23 cellular contexts compared by ENCODE assay signal in genomic region chrX:789096-789495, GRCh38.
"Had no signal": no experiment of that assay in that cellular context is flagged by ENCODE, and none has a peak within 500 bp of the region (broad histone marks: within the 10 kb centered on the region; RNA-seq: fewer than 3 reads in every experiment).

No MANE protein-coding gene starts in this region.

- H3K4me1 ChIP-seq: colonic mucosa, esophagus muscularis mucosa, gastrocnemius medialis, prostate gland, right atrium auricular region, spleen, upper lobe of left lung had no signal

- H3K9me3 ChIP-seq: colonic mucosa, gastrocnemius medialis, prostate gland, right atrium auricular region, thoracic aorta, upper lobe of left lung had no signal

- H3K27me3 ChIP-seq: colonic mucosa had no signal

- ATAC-seq: activated T-helper 17 cell treated with anti-CD3 and anti-CD28 coated beads, Interleukin-2, amount 50 U/mL, for 72 hours; gastrocnemius medialis had no signal

- H3K27ac ChIP-seq: colonic mucosa, dorsolateral prefrontal cortex, esophagus muscularis mucosa, gastrocnemius medialis, prostate gland, right atrium auricular region, spleen, thoracic aorta, upper lobe of left lung had no signal

- DNase-seq: activated CD4-positive, alpha-beta T cell treated with anti-CD3 and anti-CD28 coated beads, Interleukin-2, amount 50 U/mL, for 4 hours; activated CD8-positive, alpha-beta memory T cell treated with anti-CD3 and anti-CD28 coated beads for 24 hours; activated CD8-positive, alpha-beta memory T cell treated with anti-CD3 and anti-CD28 coated beads, Interleukin-2, amount 50 U/mL, for 4 hours; activated naive CD4-positive, alpha-beta T cell treated with Interleukin-2 at 50 U/mL for 16 hours; activated naive CD8-positive, alpha-beta T cell treated with anti-CD3 and anti-CD28 coated beads for 36 hours; activated T-cell treated with anti-CD3 and anti-CD28 coated beads, Interleukin-2, amount 50 U/mL, for 24 hours; central memory CD4-positive, alpha-beta T cell; colonic mucosa; dorsolateral prefrontal cortex; gastrocnemius medialis; hypothalamus; mesenchymal stem cell; naive B cell; spleen; stimulated activated CD4-positive, alpha-beta T cell treated with anti-CD3 and anti-CD28 coated beads, Interleukin-4, amount 100 ng/mL, for 1 hour; stimulated activated naive CD4-positive, alpha-beta T cell; T-helper 9 cell; upper lobe of left lung had no signal

- H3K36me3 ChIP-seq: colonic mucosa, esophagus muscularis mucosa, gastrocnemius medialis, prostate gland, right atrium auricular region, spleen, thoracic aorta, upper lobe of left lung had no signal

- H3K4me3 ChIP-seq: colonic mucosa, dorsolateral prefrontal cortex, esophagus muscularis mucosa, gastrocnemius medialis, prostate gland, right atrium auricular region, spleen, thoracic aorta, upper lobe of left lung had no signal
